12 cellular contexts compared by ENCODE assay signal in the genomic region with DNA sequence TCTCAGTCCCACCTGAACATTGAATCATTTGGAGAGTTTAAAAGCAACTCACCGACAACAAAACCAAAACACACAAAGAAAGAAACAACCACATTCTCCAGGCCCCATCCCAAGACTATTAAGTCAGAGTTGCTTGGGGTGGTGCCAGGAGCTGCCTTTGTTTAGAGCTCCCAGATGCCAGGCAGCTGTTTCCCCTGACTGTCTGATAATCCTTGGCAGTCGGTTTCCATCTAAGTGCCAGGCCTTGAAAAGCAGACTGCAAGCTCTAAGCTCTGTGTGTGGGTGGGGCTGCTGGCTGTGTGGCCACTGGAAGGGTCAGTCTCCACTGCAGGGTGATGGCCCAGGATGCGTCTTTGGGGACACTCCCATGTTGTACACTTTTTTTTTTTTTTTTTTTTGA.
DNase-seq lines count a peak whose midpoint lies in the region; ATAC-seq and TF ChIP-seq lines count a peak whose summit lies in the region.
"Had no signal": no experiment of that assay in that cellular context is flagged by ENCODE, and none has a peak within 500 bp of the region (broad histone marks: within the 10 kb centered on the region; RNA-seq: fewer than 3 reads in every experiment).

No MANE protein-coding gene starts in this region.

- no peaks in the 10 kb centered on the region for H3K36me3 ChIP-seq in osteoblast (ENCODE audit: insufficient read depth, low read length)

- H4K20me1 ChIP-seq in osteoblast (ENCODE audit: insufficient read depth, low read length) = no peaks in the 10 kb centered on the region

- H3K79me2 ChIP-seq in osteoblast (ENCODE audit: insufficient read depth, low read length) = no peaks in the 10 kb centered on the region

- DNase-seq in AG20443 (ENCODE audit: low spot score) (peak; percentile 80), NCI-H2196 (lab: John Stamatoyannopoulos, UW; ENCODE audit: unreplicated experiment) (peak; percentile 69), fibroblast of peridontal ligament (ENCODE audit: extremely low read depth) (peak; percentile 97), osteoblast (ENCODE audit: insufficient read length, low spot score, missing footprints) (peak; percentile 80), kidney glomerular epithelial cell (lab: John Stamatoyannopoulos, UW) (no peak)
- no peak for DNase-seq in activated CD8-positive, alpha-beta memory T cell treated with anti-CD3 and anti-CD28 coated beads, Interleukin-2, amount 50 U/mL, for 48 hours
- DNase-seq in activated CD4-positive, alpha-beta memory T cell treated with anti-CD3 and anti-CD28 coated beads for 36 hours = no peak
- DNase-seq: CD4-positive, alpha-beta T cell; H7; stimulated activated CD4-positive, alpha-beta T cell treated with anti-CD3 and anti-CD28 coated beads, Interleukin-12 subunit alpha, Interleukin-12 subunit beta, amount 100 ng/mL, for 4 hours; stimulated activated naive CD4-positive, alpha-beta T cell treated with Interleukin-2 at 50 U/mL for 16 hours had no signal

- no peak overlapping the region for H3K4me3 ChIP-seq in osteoblast (ENCODE audit: insufficient read depth, low read length)

- no peaks in the 10 kb centered on the region for H3K4me1 Mint-ChIP-seq in activated CD4-positive, alpha-beta memory T cell treated with anti-CD3 and anti-CD28 coated beads for 36 hours (ENCODE audit: low read depth)

- intact Hi-C loops in activated CD4-positive, alpha-beta memory T cell treated with anti-CD3 and anti-CD28 coated beads for 36 hours (cut with micrococcal nuclease) = no loop called here

- no peak overlapping the region for H3K27ac ChIP-seq in osteoblast (ENCODE audit: low read depth, low read length)

- H3K27me3 Mint-ChIP-seq in activated CD4-positive, alpha-beta memory T cell treated with anti-CD3 and anti-CD28 coated beads for 36 hours = peaks cover 23% of the 10 kb centered on the region

- no peaks in the 10 kb centered on the region for H3K36me3 Mint-ChIP-seq in activated CD4-positive, alpha-beta memory T cell treated with anti-CD3 and anti-CD28 coated beads for 36 hours

- H3K4me2 ChIP-seq in osteoblast (ENCODE audit: insufficient read depth, low read length) = no peak overlapping the region

- no peaks in the 10 kb centered on the region for H3K9me3 Mint-ChIP-seq in activated CD4-positive, alpha-beta memory T cell treated with anti-CD3 and anti-CD28 coated beads for 36 hours
- H3K9me3 Mint-ChIP-seq: CD4-positive, alpha-beta T cell had no signal

- H2AFZ ChIP-seq in osteoblast (ENCODE audit: low read length) = no peak overlapping the region

- no peaks in the 10 kb centered on the region for H3K27me3 ChIP-seq in osteoblast (ENCODE audit: insufficient read depth, low read length)

- no peak for ATAC-seq in GM21717 (IDR thresholded peaks at IDR 0.05; ENCODE audit: unreplicated experiment)

- no peak overlapping the region for H3K4me3 Mint-ChIP-seq in activated CD4-positive, alpha-beta memory T cell treated with anti-CD3 and anti-CD28 coated beads for 36 hours
- H3K4me3 Mint-ChIP-seq: CD4-positive, alpha-beta T cell had no signal

- TF ChIP-seq CTCF in osteoblast (IDR thresholded peaks at IDR 0.05; ENCODE audit: extremely low read depth, low read depth, low read length) = no peak

- POLR2A ChIA-PET in activated CD4-positive, alpha-beta memory T cell treated with anti-CD3 and anti-CD28 coated beads for 36 hours (lab: Charles Lee) = no interaction called here

- H3K9me3 ChIP-seq in osteoblast (ENCODE audit: low read depth, low read length) = no peaks in the 10 kb centered on the region

- CTCF ChIA-PET in activated CD4-positive, alpha-beta memory T cell treated with anti-CD3 and anti-CD28 coated beads for 36 hours (lab: Charles Lee) = no interaction called here

- H3K4me1 ChIP-seq in osteoblast (ENCODE audit: insufficient read depth, low read length) = peaks cover 21% of the 10 kb centered on the region

- no peak overlapping the region for H3K27ac Mint-ChIP-seq in activated CD4-positive, alpha-beta memory T cell treated with anti-CD3 and anti-CD28 coated beads for 36 hours
- H3K27ac Mint-ChIP-seq: CD4-positive, alpha-beta T cell had no signal

Comparison
In these comparisons a context has a peak if more than half of its experiments do, and no peak if none do; other contexts are left out.
1. DNase-seq: peak in AG20443 (single experiment), NCI-H2196 (single experiment), fibroblast of peridontal ligament (single experiment) and osteoblast (single experiment); none in kidney glomerular epithelial cell (single experiment), activated CD8-positive, alpha-beta memory T cell treated with anti-CD3 and anti-CD28 coated beads, Interleukin-2, amount 50 U/mL, for 48 hours (single experiment) and activated CD4-positive, alpha-beta memory T cell treated with anti-CD3 and anti-CD28 coated beads for 36 hours (single experiment).